11 cellular contexts compared by ENCODE assay signal in genomic region chr13:109782066-109782822, GRCh38. TPM values are rescaled to one million over a fixed set of nuclear protein-coding genes. Genes with fewer than 3 reads are reported as not detected.
A peak's percentile ranks its signal among the peaks of the same experiment; 100 is the strongest.
DNase-seq lines count a peak whose midpoint lies in the region; ATAC-seq and TF ChIP-seq lines count a peak whose summit lies in the region.
"Had no signal": no experiment of that assay in that cellular context is flagged by ENCODE, and none has a peak within 500 bp of the region (broad histone marks: within the 10 kb centered on the region; RNA-seq: fewer than 3 reads in every experiment).

No MANE protein-coding gene starts in this region.

- H3K4me3 Mint-ChIP-seq in CD8-positive, alpha-beta T cell = no peak overlapping the region

- intact Hi-C loops in mammary epithelial cell (cut with micrococcal nuclease) = loop anchor here (5.0 to 10.0 kb wide), 2 partner anchors 323 to 525 kb away; no protein-coding TSS in a partner anchor
- intact Hi-C loops in CD8-positive, alpha-beta T cell (cut with DNase I, micrococcal nuclease) = loop anchor here in 1 of 2 experiments (10.0 kb wide), 1 partner anchor 933 kb away; the partner anchor contains the start of gene ING1

- no peaks in the 10 kb centered on the region for H3K9me3 Mint-ChIP-seq in CD8-positive, alpha-beta T cell
- H3K9me3 Mint-ChIP-seq: IgD-negative memory B cell had no signal

- H3K27ac ChIP-seq in mammary epithelial cell (ENCODE audit: insufficient read depth, low read depth, low read length) (peak overlapping the region; percentile 44), layer of hippocampus (ENCODE audit: low read depth, low read length) (peak overlapping the region; percentile 2), thoracic aorta (peak overlapping the region in 1 of 2 donors; percentile 50)
- no peak overlapping the region for H3K27ac ChIP-seq in CD8-positive, alpha-beta T cell (ENCODE audit: low read depth, low read length)

- H3K27me3 ChIP-seq in mammary epithelial cell (ENCODE audit: insufficient read depth, low read length) (no peaks in the 10 kb centered on the region), layer of hippocampus (ENCODE audit: control insufficient read depth, insufficient read depth, low read length) (no peaks in the 10 kb centered on the region), thoracic aorta (replicated peaks; ENCODE audit: insufficient read depth) (no peaks in the 10 kb centered on the region)
- no peaks in the 10 kb centered on the region for H3K27me3 ChIP-seq in CD8-positive, alpha-beta T cell (ENCODE audit: insufficient read depth, low read length)

- dilution Hi-C loops in mammary epithelial cell (cut with HindIII; ENCODE audit: low sequenced_read_pairs) = no loop called here

- peak overlapping the region; percentile 56 to 68 (median 58) for H3K4me3 ChIP-seq in mammary epithelial cell (replicated peaks in 1 of 3; ENCODE audit: insufficient read depth in 1 of 3, low read depth in 2 of 3, low read length in 3 of 3)
- H3K4me3 ChIP-seq in thoracic aorta = peak overlapping the region; percentile 80
- H3K4me3 ChIP-seq in CD8-positive, alpha-beta T cell (ENCODE audit: low read depth, low read length) = no peak overlapping the region

- peaks cover 11% of the 10 kb centered on the region for H3K36me3 ChIP-seq in mammary epithelial cell (ENCODE audit: insufficient read depth, low read length)
- H3K36me3 ChIP-seq in thoracic aorta = peaks cover 35% of the 10 kb centered on the region
- no peaks in the 10 kb centered on the region for H3K36me3 ChIP-seq in CD8-positive, alpha-beta T cell (ENCODE audit: insufficient read depth, low read length)

- TF ChIP-seq CTCF in mammary epithelial cell (conservative IDR thresholded peaks at IDR 0.05 in 1 of 2, IDR thresholded peaks at IDR 0.05 in 1 of 2; ENCODE audit: extremely low read depth in 1 of 2, insufficient read depth in 1 of 2, low read depth in 1 of 2, low read length in 2 of 2) (no peak), thoracic aorta (IDR thresholded peaks at IDR 0.05) (no peak)
- no peak for TF ChIP-seq CTCF in CD8-positive, alpha-beta T cell (IDR thresholded peaks at IDR 0.05)

- peaks cover 87% of the 10 kb centered on the region for H3K79me2 ChIP-seq in mammary epithelial cell (ENCODE audit: insufficient read depth, low read length)

- no peak for ATAC-seq in thoracic aorta (ENCODE audit: insufficient number of reproducible peaks, low FRiP score, low read depth)
- no peak for ATAC-seq in CD8-positive, alpha-beta T cell

- no peak overlapping the region for H3K27ac Mint-ChIP-seq in CD8-positive, alpha-beta T cell

- H2AFZ ChIP-seq in mammary epithelial cell (ENCODE audit: low read depth, low read length) = no peak overlapping the region

- peaks cover 45% of the 10 kb centered on the region for H3K4me1 ChIP-seq in mammary epithelial cell (ENCODE audit: insufficient read depth, low read length)
- peaks cover 31 to 50% of the 10 kb centered on the region in 2 donors for H3K4me1 ChIP-seq in thoracic aorta (ENCODE audit: control insufficient read depth in 1 of 2, low read depth in 2 of 2)
- peaks cover 40% of the 10 kb centered on the region for H3K4me1 ChIP-seq in CD8-positive, alpha-beta T cell (ENCODE audit: insufficient read depth, low read length)

- peaks cover 42% of the 10 kb centered on the region for H3K4me1 Mint-ChIP-seq in CD8-positive, alpha-beta T cell (ENCODE audit: low read depth)

- 93% methylated on average over 8 of the region's 77 CpGs for WGBS in mammary epithelial cell (ENCODE audit: low coverage, missing lambda C conversion rate)

- DNase-seq in NCI-H2029 (lab: John Stamatoyannopoulos, UW) = peak; percentile 37
- no peak for DNase-seq in NCI-H2029 treated with DMSO at 0.1 percent for 48 hours (lab: John Stamatoyannopoulos, UW)
- DNase-seq in mammary epithelial cell = no peak
- DNase-seq in thoracic aorta (ENCODE audit: low spot score) = no peak
- DNase-seq in CD8-positive, alpha-beta T cell = no peak
- DNase-seq in hippocampal formation (lab: John Stamatoyannopoulos, UW) = no peak
- no peak for DNase-seq in ureter (ENCODE audit: low spot score)
- DNase-seq: activated CD8-positive, alpha-beta memory T cell treated with anti-CD3 and anti-CD28 coated beads, Interleukin-2, amount 50 U/mL, for 48 hours; NCI-H510A had no signal

- CTCF ChIA-PET in mammary epithelial cell (lab: Charles Lee; ENCODE audit: low non-redundant PET) = interaction anchor here (0.6 kb wide), 1 partner anchor 112 kb away, joined by 3 read pairs; no protein-coding TSS in a partner anchor
- CTCF ChIA-PET in CD8-positive, alpha-beta T cell (lab: Charles Lee) = no interaction called here

- peak overlapping the region; percentile 93 for H3K4me2 ChIP-seq in mammary epithelial cell (ENCODE audit: insufficient read depth, low read depth, low read length)

- H3K9ac ChIP-seq in mammary epithelial cell (ENCODE audit: insufficient read depth, low read length) = peak overlapping the region; percentile 83

- H3K9me3 ChIP-seq in mammary epithelial cell (replicated peaks; ENCODE audit: insufficient read depth, low read length) (no peaks in the 10 kb centered on the region), thoracic aorta (no peaks in the 10 kb centered on the region)
- H3K9me3 ChIP-seq in CD8-positive, alpha-beta T cell (ENCODE audit: low read length) = no peaks in the 10 kb centered on the region

- POLR2A ChIA-PET in CD8-positive, alpha-beta T cell (lab: Charles Lee) = no interaction called here

- H3K27me3 Mint-ChIP-seq in CD8-positive, alpha-beta T cell (ENCODE audit: low read depth) = no peaks in the 10 kb centered on the region
- H3K27me3 Mint-ChIP-seq: IgD-negative memory B cell had no signal

- peaks cover 7% of the 10 kb centered on the region for H4K20me1 ChIP-seq in mammary epithelial cell (ENCODE audit: insufficient read depth, low read length)

- no TSS peak for BruUV-seq in mammary epithelial cell (replicated peaks; lab: Mats Ljungman, UMichigan)

- peaks cover 13% of the 10 kb centered on the region for H3K36me3 Mint-ChIP-seq in CD8-positive, alpha-beta T cell

- in situ Hi-C loops in mammary epithelial cell (cut with MboI; ENCODE audit: low sequenced_read_pairs in 2 of 2) = loop anchor here in 1 of 2 donors (10.0 to 25.0 kb wide), 2 partner anchors 233 to 520 kb away; no protein-coding TSS in a partner anchor

RNA-seq across cellular contexts. Expression of gene IRS2, which starts 4.1 kb away (rescaled TPM):
- total RNA-seq in mammary epithelial cell (10 to 100 TPM; 22.7 to 37.8 TPM), thoracic aorta (10 to 100 TPM; 47.8 to 59.8 TPM), ureter (6.0 TPM)
- 6.2 TPM for polyA plus RNA-seq in mammary epithelial cell
- polyA minus RNA-seq in mammary epithelial cell = 14.0 TPM
- total RNA-seq in CD8-positive, alpha-beta T cell = 100 to 1,000 TPM; 197 to 201 TPM
